1 cellular context compared by ENCODE assay signal in the genomic region with DNA sequence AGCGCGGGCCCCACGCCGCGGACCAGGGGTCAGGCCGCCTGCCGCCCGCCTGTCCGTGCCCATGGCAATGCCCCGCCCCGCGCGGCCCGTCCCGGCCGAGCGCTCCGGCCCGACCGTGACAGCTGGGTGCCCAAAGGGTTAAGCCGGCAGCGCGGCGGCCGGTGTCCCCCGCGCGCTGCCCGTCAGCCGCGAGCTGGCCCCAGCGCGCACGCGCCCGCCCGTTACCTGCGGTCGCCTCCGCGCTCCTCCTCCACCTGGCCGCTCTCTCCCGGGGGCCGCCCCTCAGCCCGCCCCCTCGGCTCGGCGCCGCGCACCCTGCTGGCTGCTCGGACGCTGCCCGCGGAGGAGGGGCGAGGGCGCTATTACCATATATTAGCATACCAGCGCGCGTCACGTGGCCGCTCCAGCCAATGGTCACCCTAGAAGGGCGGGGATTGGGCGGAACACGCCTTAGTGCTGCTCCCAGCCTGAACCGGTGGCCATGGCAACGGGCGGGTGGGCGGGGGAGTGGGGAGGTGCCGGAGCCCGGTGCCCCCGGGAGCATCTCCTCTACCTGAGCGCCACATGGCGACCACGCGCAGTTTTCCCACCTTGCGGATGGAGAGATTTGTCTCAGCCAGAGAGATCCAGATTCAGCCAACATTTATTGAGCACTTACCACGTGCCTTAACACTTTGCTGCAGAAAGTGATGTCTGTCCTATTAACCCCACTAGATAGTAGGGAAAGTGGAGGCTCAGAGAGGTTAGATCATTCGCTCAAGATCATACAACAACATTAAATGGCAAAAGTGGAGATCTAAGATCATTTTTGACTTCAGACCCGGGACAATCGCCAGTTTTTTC.
A peak's percentile ranks its signal among the peaks of the same experiment; 100 is the strongest.
TF ChIP-seq lines count a peak whose summit lies in the region.

A gene with protein sequence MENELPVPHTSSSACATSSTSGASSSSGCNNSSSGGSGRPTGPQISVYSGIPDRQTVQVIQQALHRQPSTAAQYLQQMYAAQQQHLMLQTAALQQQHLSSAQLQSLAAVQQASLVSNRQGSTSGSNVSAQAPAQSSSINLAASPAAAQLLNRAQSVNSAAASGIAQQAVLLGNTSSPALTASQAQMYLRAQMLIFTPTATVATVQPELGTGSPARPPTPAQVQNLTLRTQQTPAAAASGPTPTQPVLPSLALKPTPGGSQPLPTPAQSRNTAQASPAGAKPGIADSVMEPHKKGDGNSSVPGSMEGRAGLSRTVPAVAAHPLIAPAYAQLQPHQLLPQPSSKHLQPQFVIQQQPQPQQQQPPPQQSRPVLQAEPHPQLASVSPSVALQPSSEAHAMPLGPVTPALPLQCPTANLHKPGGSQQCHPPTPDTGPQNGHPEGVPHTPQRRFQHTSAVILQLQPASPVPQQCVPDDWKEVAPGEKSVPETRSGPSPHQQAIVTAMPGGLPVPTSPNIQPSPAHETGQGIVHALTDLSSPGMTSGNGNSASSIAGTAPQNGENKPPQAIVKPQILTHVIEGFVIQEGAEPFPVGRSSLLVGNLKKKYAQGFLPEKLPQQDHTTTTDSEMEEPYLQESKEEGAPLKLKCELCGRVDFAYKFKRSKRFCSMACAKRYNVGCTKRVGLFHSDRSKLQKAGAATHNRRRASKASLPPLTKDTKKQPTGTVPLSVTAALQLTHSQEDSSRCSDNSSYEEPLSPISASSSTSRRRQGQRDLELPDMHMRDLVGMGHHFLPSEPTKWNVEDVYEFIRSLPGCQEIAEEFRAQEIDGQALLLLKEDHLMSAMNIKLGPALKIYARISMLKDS (minus strand): TSS at position 345 of the 843 bp plus-strand sequence. CDS start 55,556 bp downstream, outside the sequence.

TF ChIP-seq in H1, 55 proteins besides CTCF, POLR2A, EP300 and RAD21:
- TF ChIP-seq EGR1 (IDR thresholded peaks at IDR 0.05; ENCODE audit: borderline replicate concordance, low read depth, low read length) (0 out of 2 replicates have a peak, but pooled peaks have one; percentile 27), TEAD4 (IDR thresholded peaks at IDR 0.05; ENCODE audit: low read depth, low read length) (peak; percentile 84), NRF1 (IDR thresholded peaks at IDR 0.05; ENCODE audit: low read depth, low read length) (peak; percentile 48), SAP30 (IDR thresholded peaks at IDR 0.05; ENCODE audit: insufficient read depth, insufficient replicate concordance, low read length) (no peak), SIN3A (conservative IDR thresholded peaks at IDR 0.05 in 1 of 2, IDR thresholded peaks at IDR 0.05 in 1 of 2; ENCODE audit: low read depth in 1 of 2, low read length in 2 of 2) (peak in 1 of 2 experiments; percentile 61; a peak in 1 of 4 replicates), SP1 (IDR thresholded peaks at IDR 0.05; ENCODE audit: low read depth, low read length) (no peak), NANOG (IDR thresholded peaks at IDR 0.05; ENCODE audit: insufficient read depth, low read depth, low read length, poor library complexity, severe bottlenecking) (no peak), CHD2 (IDR thresholded peaks at IDR 0.05; ENCODE audit: low read length) (peak; percentile 5; the same call in 1 of the 2 replicates), HDAC2 (IDR thresholded peaks at IDR 0.05; ENCODE audit: borderline replicate concordance in 1 of 2, low read depth in 2 of 2, low read length in 2 of 2) (peak in 1 of 2 experiments; percentile 57; a peak in 1 of 4 replicates), ASH2L (IDR thresholded peaks at IDR 0.05; ENCODE audit: low read length) (no peak), KDM4A (IDR thresholded peaks at IDR 0.05; ENCODE audit: low read depth, low read length, severe bottlenecking) (peak; percentile 38)
- TF ChIP-seq, protein P1, sequence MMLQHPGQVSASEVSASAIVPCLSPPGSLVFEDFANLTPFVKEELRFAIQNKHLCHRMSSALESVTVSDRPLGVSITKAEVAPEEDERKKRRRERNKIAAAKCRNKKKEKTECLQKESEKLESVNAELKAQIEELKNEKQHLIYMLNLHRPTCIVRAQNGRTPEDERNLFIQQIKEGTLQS (IDR thresholded peaks at IDR 0.05; ENCODE audit: insufficient read depth, low read depth, low read length): peak; percentile 80
- TF ChIP-seq, protein P2, sequence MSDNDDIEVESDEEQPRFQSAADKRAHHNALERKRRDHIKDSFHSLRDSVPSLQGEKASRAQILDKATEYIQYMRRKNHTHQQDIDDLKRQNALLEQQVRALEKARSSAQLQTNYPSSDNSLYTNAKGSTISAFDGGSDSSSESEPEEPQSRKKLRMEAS (IDR thresholded peaks at IDR 0.05): peak; percentile 93
- TF ChIP-seq, protein P3, sequence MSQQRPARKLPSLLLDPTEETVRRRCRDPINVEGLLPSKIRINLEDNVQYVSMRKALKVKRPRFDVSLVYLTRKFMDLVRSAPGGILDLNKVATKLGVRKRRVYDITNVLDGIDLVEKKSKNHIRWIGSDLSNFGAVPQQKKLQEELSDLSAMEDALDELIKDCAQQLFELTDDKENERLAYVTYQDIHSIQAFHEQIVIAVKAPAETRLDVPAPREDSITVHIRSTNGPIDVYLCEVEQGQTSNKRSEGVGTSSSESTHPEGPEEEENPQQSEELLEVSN (IDR thresholded peaks at IDR 0.05): peak; percentile 95
- TF ChIP-seq, protein P4, sequence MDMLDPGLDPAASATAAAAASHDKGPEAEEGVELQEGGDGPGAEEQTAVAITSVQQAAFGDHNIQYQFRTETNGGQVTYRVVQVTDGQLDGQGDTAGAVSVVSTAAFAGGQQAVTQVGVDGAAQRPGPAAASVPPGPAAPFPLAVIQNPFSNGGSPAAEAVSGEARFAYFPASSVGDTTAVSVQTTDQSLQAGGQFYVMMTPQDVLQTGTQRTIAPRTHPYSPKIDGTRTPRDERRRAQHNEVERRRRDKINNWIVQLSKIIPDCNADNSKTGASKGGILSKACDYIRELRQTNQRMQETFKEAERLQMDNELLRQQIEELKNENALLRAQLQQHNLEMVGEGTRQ (IDR thresholded peaks at IDR 0.05; ENCODE audit: low read length): peak; percentile 95
- TF ChIP-seq, protein P5, sequence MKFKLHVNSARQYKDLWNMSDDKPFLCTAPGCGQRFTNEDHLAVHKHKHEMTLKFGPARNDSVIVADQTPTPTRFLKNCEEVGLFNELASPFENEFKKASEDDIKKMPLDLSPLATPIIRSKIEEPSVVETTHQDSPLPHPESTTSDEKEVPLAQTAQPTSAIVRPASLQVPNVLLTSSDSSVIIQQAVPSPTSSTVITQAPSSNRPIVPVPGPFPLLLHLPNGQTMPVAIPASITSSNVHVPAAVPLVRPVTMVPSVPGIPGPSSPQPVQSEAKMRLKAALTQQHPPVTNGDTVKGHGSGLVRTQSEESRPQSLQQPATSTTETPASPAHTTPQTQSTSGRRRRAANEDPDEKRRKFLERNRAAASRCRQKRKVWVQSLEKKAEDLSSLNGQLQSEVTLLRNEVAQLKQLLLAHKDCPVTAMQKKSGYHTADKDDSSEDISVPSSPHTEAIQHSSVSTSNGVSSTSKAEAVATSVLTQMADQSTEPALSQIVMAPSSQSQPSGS (IDR thresholded peaks at IDR 0.05; ENCODE audit: low read length): no peak
